Comparison of ENCODE assay signal across 14 cellular contexts in genomic region chr6:71294121-71294523, GRCh38. TPM values are rescaled to one million over a fixed set of nuclear protein-coding genes. Genes with fewer than 3 reads are reported as not detected.
DNase-seq lines count a peak whose midpoint lies in the region; ATAC-seq and TF ChIP-seq lines count a peak whose summit lies in the region.
"Had no signal": no experiment of that assay in that cellular context is flagged by ENCODE, and none has a peak within 500 bp of the region (broad histone marks: within the 10 kb centered on the region; RNA-seq: fewer than 3 reads in every experiment).

No MANE protein-coding gene starts in this region.

- H3K27me3 Mint-ChIP-seq in CD14-positive monocyte (ENCODE audit: low read depth in 3 of 3) (peaks cover 0 to 2% (median 0%) of the 10 kb centered on the region in 3 donors), osteocyte (ENCODE audit: unreplicated experiment) (no peaks in the 10 kb centered on the region)
- H3K27me3 Mint-ChIP-seq: T-cell had no signal

- H3K4me1 Mint-ChIP-seq in CD14-positive monocyte, result peaks cover 51% of the 10 kb centered on the region
- H3K4me1 Mint-ChIP-seq in osteocyte (ENCODE audit: unreplicated experiment), result peaks cover 60% of the 10 kb centered on the region

- H3K4me3 Mint-ChIP-seq in CD14-positive monocyte, result no peak overlapping the region
- no peak overlapping the region for H3K4me3 Mint-ChIP-seq in osteocyte (ENCODE audit: unreplicated experiment)
- H3K4me3 Mint-ChIP-seq: T-cell had no signal

- H3K27ac Mint-ChIP-seq in CD14-positive monocyte (peak overlapping the region in 6 of 7 donors; percentile 37 to 79 (median 72)), osteocyte (ENCODE audit: unreplicated experiment) (peak overlapping the region; percentile 83)
- H3K27ac Mint-ChIP-seq: T-cell had no signal

- peaks cover 61 to 66% of the 10 kb centered on the region in 2 donors for H3K36me3 Mint-ChIP-seq in CD14-positive monocyte
- H3K36me3 Mint-ChIP-seq in osteocyte (ENCODE audit: unreplicated experiment), result peaks cover 8% of the 10 kb centered on the region

- H3K9me3 Mint-ChIP-seq in CD14-positive monocyte (no peaks in the 10 kb centered on the region), osteocyte (ENCODE audit: unreplicated experiment) (no peaks in the 10 kb centered on the region)
- H3K9me3 Mint-ChIP-seq: T-cell had no signal

- TF ChIP-seq CTCF in CD14-positive monocyte (IDR thresholded peaks at IDR 0.05) (no peak), osteocyte (IDR thresholded peaks at IDR 0.05) (no peak)

- DNase-seq in CD14-positive monocyte (ENCODE audit: low spot score) (no peak), NCI-H446 treated with DMSO at 0.1 percent for 48 hours (lab: John Stamatoyannopoulos, UW) (peak; percentile 37), osteocyte (ENCODE audit: extremely low spot score, unreplicated experiment) (no peak), putamen (ENCODE audit: low spot score) (no peak)
- DNase-seq: colonic mucosa; DMS79; NCI-H510A; retina; stimulated activated CD8-positive, alpha-beta memory T cell treated with anti-CD3 and anti-CD28 coated beads, Interleukin-4, amount 100 ng/mL, for 48 hours; T-cell had no signal

- intact Hi-C loops in CD14-positive monocyte (cut with micrococcal nuclease), result no loop called here

- ATAC-seq in esophagus mucosa (peak; percentile 51), GM18870 (IDR thresholded peaks at IDR 0.05; ENCODE audit: unreplicated experiment) (no peak), GM21786 (IDR thresholded peaks at IDR 0.05; ENCODE audit: unreplicated experiment) (no peak), HG03439 (IDR thresholded peaks at IDR 0.05; ENCODE audit: unreplicated experiment) (no peak)
- ATAC-seq: T-cell had no signal

RNA-seq across cellular contexts. Expression of gene OGFRL1, which starts 5.5 kb away (rescaled TPM):
- 10 to 100 TPM; 58.3 to 72.8 TPM for polyA plus RNA-seq in CD14-positive monocyte
- total RNA-seq in esophagus mucosa (19.0 TPM), osteocyte (11.9 and 12.6 TPM in 2 replicates)
